In the genomic region with DNA sequence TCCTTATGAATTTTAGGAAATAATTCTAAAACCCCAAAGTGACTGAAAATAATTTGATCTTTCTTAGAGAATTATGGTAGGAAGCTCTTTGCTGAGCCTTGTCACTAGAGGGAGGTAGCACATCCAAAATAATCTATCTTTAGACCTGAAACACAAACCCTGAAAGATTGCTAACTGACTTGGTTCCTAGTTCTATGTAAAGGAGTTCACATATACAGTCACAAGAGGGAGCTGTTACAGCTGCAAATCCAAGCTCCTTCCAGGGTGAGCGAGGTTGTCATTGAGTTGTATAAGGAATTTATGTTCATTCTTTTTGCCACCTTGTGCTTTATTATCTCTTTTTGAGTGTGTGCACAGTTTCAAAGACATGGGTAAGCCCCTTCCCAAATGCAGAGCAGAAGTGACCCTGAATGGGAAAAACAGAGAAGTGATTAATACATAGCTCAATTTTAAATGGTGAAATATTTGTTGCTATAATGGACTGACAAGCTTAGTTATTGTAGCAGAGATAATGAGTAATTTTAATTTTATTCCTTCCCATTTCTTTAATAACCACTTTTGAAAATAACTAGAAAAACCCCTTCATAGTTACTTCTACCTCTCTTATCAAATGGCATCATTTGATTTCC, we compare ENCODE assay signal across 8 cellular contexts.
DNase-seq lines count a peak whose midpoint lies in the region; ATAC-seq, FAIRE-seq and TF ChIP-seq lines count a peak whose summit lies in the region.

No MANE protein-coding gene starts in this region.

- H3K27ac Mint-ChIP-seq in progenitor cell of endocrine pancreas: no peak overlapping the region

- no peaks in the 10 kb centered on the region for H3K9me3 Mint-ChIP-seq in activated T-cell treated with anti-CD3 and anti-CD28 coated beads, Interleukin-2, amount 50 U/mL, for 4 hours
- H3K9me3 Mint-ChIP-seq in progenitor cell of endocrine pancreas (ENCODE audit: low read depth): peaks cover 16% of the 10 kb centered on the region

- no peak for FAIRE-seq in HTR-8/SVneo (lab: Jason Lieb, UNC)

- peak; percentile 58 to 62 for ATAC-seq in activated T-cell treated with anti-CD3 and anti-CD28 coated beads, Interleukin-2, amount 50 U/mL, for 4 hours
- ATAC-seq in GM21737 (IDR thresholded peaks at IDR 0.05; ENCODE audit: unreplicated experiment): no peak

- no peak for DNase-seq in activated T-cell treated with anti-CD3 and anti-CD28 coated beads, Interleukin-2, amount 50 U/mL, for 4 hours
- DNase-seq in activated T-cell treated with anti-CD3 and anti-CD28 coated beads, Interleukin-2, amount 50 U/mL, for 48 hours: no peak
- DNase-seq in HTR-8/SVneo (ENCODE audit: insufficient read length, low spot score): peak; percentile 10
- DNase-seq in SW 1271 (lab: John Stamatoyannopoulos, UW): peak; percentile 29 to 84
- peak; percentile 27 for DNase-seq in fibroblast of the aortic adventitia (ENCODE audit: low read depth)
- DNase-seq in progenitor cell of endocrine pancreas (ENCODE audit: low spot score, unreplicated experiment): no peak
- no peak for DNase-seq in activated CD8-positive, alpha-beta memory T cell treated with anti-CD3 and anti-CD28 coated beads, Interleukin-2, amount 50 U/mL, for 48 hours

- no peaks in the 10 kb centered on the region for H3K36me3 Mint-ChIP-seq in activated T-cell treated with anti-CD3 and anti-CD28 coated beads, Interleukin-2, amount 50 U/mL, for 4 hours (ENCODE audit: insufficient read depth)
- peaks cover 2% of the 10 kb centered on the region for H3K36me3 Mint-ChIP-seq in progenitor cell of endocrine pancreas (ENCODE audit: insufficient read depth)

- H3K4me3 ChIP-seq in fibroblast of the aortic adventitia (ENCODE audit: low read depth, low read length): no peak overlapping the region

- peak; percentile 59 for TF ChIP-seq CTCF in fibroblast of the aortic adventitia (IDR thresholded peaks at IDR 0.05; ENCODE audit: insufficient read depth, low read length)
- peak; percentile 78 for TF ChIP-seq CTCF in progenitor cell of endocrine pancreas (IDR thresholded peaks at IDR 0.05; ENCODE audit: unreplicated experiment)

- no peaks in the 10 kb centered on the region for H3K4me1 Mint-ChIP-seq in activated T-cell treated with anti-CD3 and anti-CD28 coated beads, Interleukin-2, amount 50 U/mL, for 4 hours (ENCODE audit: low read depth)
- no peaks in the 10 kb centered on the region for H3K4me1 Mint-ChIP-seq in progenitor cell of endocrine pancreas (ENCODE audit: low read depth)

- H3K4me3 Mint-ChIP-seq in activated T-cell treated with anti-CD3 and anti-CD28 coated beads, Interleukin-2, amount 50 U/mL, for 4 hours: no peak overlapping the region
- H3K4me3 Mint-ChIP-seq in progenitor cell of endocrine pancreas (ENCODE audit: low read depth): no peak overlapping the region

- H3K27me3 Mint-ChIP-seq in activated T-cell treated with anti-CD3 and anti-CD28 coated beads, Interleukin-2, amount 50 U/mL, for 4 hours (ENCODE audit: low read depth): no peaks in the 10 kb centered on the region
- H3K27me3 Mint-ChIP-seq in progenitor cell of endocrine pancreas: peaks cover 2% of the 10 kb centered on the region

Comparison
In these comparisons a context has a peak if more than half of its experiments do, and no peak if none do; other contexts are left out.
1. DNase-seq: peak in HTR-8/SVneo (single experiment), SW 1271 (2 of 2) and fibroblast of the aortic adventitia (single experiment); none in activated T-cell treated with anti-CD3 and anti-CD28 coated beads, Interleukin-2, amount 50 U/mL, for 4 hours (single experiment), activated T-cell treated with anti-CD3 and anti-CD28 coated beads, Interleukin-2, amount 50 U/mL, for 48 hours (0 of 2), progenitor cell of endocrine pancreas (single experiment) and activated CD8-positive, alpha-beta memory T cell treated with anti-CD3 and anti-CD28 coated beads, Interleukin-2, amount 50 U/mL, for 48 hours (single experiment).